In the genomic region with DNA sequence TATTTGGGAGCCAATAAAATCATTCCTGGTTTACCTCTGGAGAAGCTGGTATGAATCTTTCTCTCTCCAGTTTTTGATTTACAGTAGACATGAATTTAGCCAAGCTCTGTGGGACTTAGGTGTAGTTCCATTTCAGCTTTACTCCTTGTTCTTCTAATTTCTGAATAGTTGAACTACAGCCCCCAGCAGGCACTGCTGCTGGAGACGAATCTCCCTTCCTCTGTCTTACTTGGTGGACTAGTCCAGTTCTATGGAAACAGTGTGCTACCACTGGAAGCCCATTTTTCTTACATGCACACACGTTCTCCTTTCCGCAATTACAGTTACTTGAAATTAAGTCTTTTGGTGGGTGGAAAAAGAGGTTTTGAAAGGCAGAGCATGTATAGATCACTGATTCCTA, we compare ENCODE assay signal across 24 cellular contexts. TPM values are rescaled to one million over a fixed set of nuclear protein-coding genes. Genes with fewer than 3 reads are reported as not detected.
DNase-seq lines count a peak whose midpoint lies in the region; ATAC-seq and TF ChIP-seq lines count a peak whose summit lies in the region.
"Had no signal": no experiment of that assay in that cellular context is flagged by ENCODE, and none has a peak within 500 bp of the region (broad histone marks: within the 10 kb centered on the region; RNA-seq: fewer than 3 reads in every experiment).

No MANE protein-coding gene starts in this region.

- ATAC-seq in WTC11 (no peak), memory B cell (ENCODE audit: low read depth) (no peak), HG03565 (IDR thresholded peaks at IDR 0.05; ENCODE audit: unreplicated experiment) (no peak)
- ATAC-seq: CD8-positive, alpha-beta T cell; Right ventricle myocardium inferior had no signal

- H3K27ac ChIP-seq in HEK293 (ENCODE audit: extremely low read depth, low read depth, low read length) = no peak overlapping the region
- no peak overlapping the region for H3K27ac ChIP-seq in uterus
- H3K27ac ChIP-seq: BLaER1 treated with 17β-estradiol and CSF1 and Interleukin-3, amounts not matched to agents 10 nM and 100 nM; PC-9; SJCRH30 had no signal

- intact Hi-C loops in activated CD4-positive, alpha-beta T cell treated with anti-CD3 and anti-CD28 coated beads, Interleukin-2, amount 10 ng/mL, durations not matched to agents 24 days and 14 days (cut with micrococcal nuclease) = no loop called here
- intact Hi-C loops in uterus (cut with DNase I; ENCODE audit: low total_unique reads) = no loop called here

- H3K27ac Mint-ChIP-seq in activated CD4-positive, alpha-beta T cell treated with anti-CD3 and anti-CD28 coated beads, Interleukin-2, amount 10 ng/mL, durations not matched to agents 24 days and 14 days = no peak overlapping the region
- H3K27ac Mint-ChIP-seq in WTC11 (peak overlapping the region; percentile 23; the same call in 1 of the 2 replicates), memory B cell (peak overlapping the region; percentile 35)
- H3K27ac Mint-ChIP-seq: CD8-positive, alpha-beta T cell had no signal

- TF ChIP-seq CTCF in HEK293 (tag by site-specific recombination; IDR thresholded peaks at IDR 0.05) (no peak), WTC11 (IDR thresholded peaks at IDR 0.05) (no peak), uterus (IDR thresholded peaks at IDR 0.05) (no peak)

- H3K4me1 ChIP-seq in HEK293 (ENCODE audit: control insufficient read depth, insufficient read depth, low read length) (0 out of 2 replicates have a peak, but pooled peaks cover 4% of the 10 kb centered on the region), uterus (peaks cover 0 to 5% of the 10 kb centered on the region in 2 donors)
- H3K4me1 ChIP-seq: BLaER1 treated with 17β-estradiol and CSF1 and Interleukin-3, amounts not matched to agents 10 nM and 100 nM; SJCRH30 had no signal

- peaks cover 0 to 69% of the 10 kb centered on the region in 2 experiments; a peak in 2 of 3 replicates for H3K36me3 ChIP-seq in HEK293 (ENCODE audit: control insufficient read depth in 2 of 2, insufficient read depth in 1 of 2, low read length in 2 of 2)
- no peaks in the 10 kb centered on the region for H3K36me3 ChIP-seq in uterus

- H3K27me3 ChIP-seq in uterus = no peaks in the 10 kb centered on the region
- H3K27me3 ChIP-seq: BLaER1 treated with 17β-estradiol and CSF1 and Interleukin-3, amounts not matched to agents 10 nM and 100 nM; MG63; SJCRH30 had no signal

- peaks cover 29% of the 10 kb centered on the region for H3K36me3 Mint-ChIP-seq in activated CD4-positive, alpha-beta T cell treated with anti-CD3 and anti-CD28 coated beads, Interleukin-2, amount 10 ng/mL, durations not matched to agents 24 days and 14 days (ENCODE audit: low read depth)
- H3K36me3 Mint-ChIP-seq in WTC11 (peaks cover 33% of the 10 kb centered on the region), memory B cell (peaks cover 35% of the 10 kb centered on the region)

- no peaks in the 10 kb centered on the region for H3K27me3 Mint-ChIP-seq in activated CD4-positive, alpha-beta T cell treated with anti-CD3 and anti-CD28 coated beads, Interleukin-2, amount 10 ng/mL, durations not matched to agents 24 days and 14 days
- H3K27me3 Mint-ChIP-seq in WTC11 (ENCODE audit: low read depth) (no peaks in the 10 kb centered on the region), memory B cell (no peaks in the 10 kb centered on the region)

- no peaks in the 10 kb centered on the region for H3K9me3 ChIP-seq in HEK293 (ENCODE audit: control insufficient read depth, insufficient read depth, low read depth, low read length)
- no peaks in the 10 kb centered on the region for H3K9me3 ChIP-seq in uterus
- H3K9me3 ChIP-seq: MG63, SJCRH30 had no signal

- H3K4me3 ChIP-seq in HEK293 (ENCODE audit: low read depth, low read length) = no peak overlapping the region
- H3K4me3 ChIP-seq in uterus = no peak overlapping the region
- H3K4me3 ChIP-seq: BLaER1 treated with 17β-estradiol and CSF1 and Interleukin-3, amounts not matched to agents 10 nM and 100 nM; MG63; PC-9; SJCRH30 had no signal

- CTCF ChIA-PET in HEK293 (lab: Yijun Ruan, JAX) = interaction anchor here (1.0 kb wide), 1 partner anchor 10 kb away, joined by 3 read pairs; no protein-coding TSS in a partner anchor
- CTCF ChIA-PET in WTC11 (lab: Charles Lee) = interaction anchor here (0.8 to 1.2 kb wide), 2 partner anchors 127 to 210 kb away, joined by 3 read pairs; no protein-coding TSS in a partner anchor

- H3K4me1 Mint-ChIP-seq in activated CD4-positive, alpha-beta T cell treated with anti-CD3 and anti-CD28 coated beads, Interleukin-2, amount 10 ng/mL, durations not matched to agents 24 days and 14 days = no peaks in the 10 kb centered on the region
- H3K4me1 Mint-ChIP-seq in WTC11 (peaks cover 5% of the 10 kb centered on the region; the same call in 1 of the 2 replicates), memory B cell (peaks cover 2% of the 10 kb centered on the region)

- DNase-seq in activated CD4-positive, alpha-beta T cell treated with anti-CD3 and anti-CD28 coated beads, Interleukin-2, amount 10 ng/mL, durations not matched to agents 24 days and 14 days = peak; percentile 43
- no peak for DNase-seq in activated CD4-positive, alpha-beta T cell treated with anti-CD3 and anti-CD28 coated beads, Interleukin-2, amount 50 U/mL, for 4 hours
- no peak for DNase-seq in WTC11 (ENCODE audit: low spot score)
- DNase-seq in memory B cell (ENCODE audit: low spot score in 2 of 2) = no peak
- DNase-seq in uterus = no peak
- DNase-seq: CD8-positive, alpha-beta T cell; DMS 273 treated with DMSO at 0.1 percent for 48 hours; DMS79; EL; GF-D8; KBM-7; MG63; NCI-H1105 treated with DMSO at 0.1 percent for 48 hours; NCI-H146; NCI-H2107; NCI-H446; NCI-H524 treated with DMSO at 0.1 percent for 48 hours; NCI-H774; SJCRH30 had no signal

- no peaks in the 10 kb centered on the region for H3K9me3 Mint-ChIP-seq in activated CD4-positive, alpha-beta T cell treated with anti-CD3 and anti-CD28 coated beads, Interleukin-2, amount 10 ng/mL, durations not matched to agents 24 days and 14 days
- H3K9me3 Mint-ChIP-seq in WTC11 (no peaks in the 10 kb centered on the region), memory B cell (no peaks in the 10 kb centered on the region)
- H3K9me3 Mint-ChIP-seq: CD8-positive, alpha-beta T cell had no signal

- no peak for TF ChIP-seq POLR2A in uterus (IDR thresholded peaks at IDR 0.05)

- POLR2A ChIA-PET in HEK293 (lab: Yijun Ruan, JAX) (no interaction called here), WTC11 (lab: Charles Lee) (no interaction called here)

- H3K4me3 Mint-ChIP-seq in activated CD4-positive, alpha-beta T cell treated with anti-CD3 and anti-CD28 coated beads, Interleukin-2, amount 10 ng/mL, durations not matched to agents 24 days and 14 days = no peak overlapping the region
- H3K4me3 Mint-ChIP-seq in WTC11 (no peak overlapping the region), memory B cell (no peak overlapping the region)
- H3K4me3 Mint-ChIP-seq: CD8-positive, alpha-beta T cell had no signal

TF ChIP-seq in HEK293, 187 proteins besides CTCF, POLR2A, EP300 and RAD21 (continues in another document):
- no peak for TF ChIP-seq SCRT1 (tag by site-specific recombination; IDR thresholded peaks at IDR 0.05; ENCODE audit: borderline replicate concordance)

TF ChIP-seq in WTC11, 78 proteins besides CTCF, POLR2A, EP300 and RAD21 (continues in another document):
- TF ChIP-seq FOXK1 (CRISPR knock-in tag; IDR thresholded peaks at IDR 0.05) = no peak
- no peak for TF ChIP-seq GRHL2 (CRISPR knock-in tag; IDR thresholded peaks at IDR 0.05; ENCODE audit: insufficient replicate concordance, severe bottlenecking)
- TF ChIP-seq ZNF423 (CRISPR knock-in tag; IDR thresholded peaks at IDR 0.05) = no peak
- no peak for TF ChIP-seq GABPB1 (CRISPR knock-in tag; IDR thresholded peaks at IDR 0.05)
- no peak for TF ChIP-seq ZBTB21 (CRISPR knock-in tag; IDR thresholded peaks at IDR 0.05; ENCODE audit: borderline replicate concordance)
- no peak for TF ChIP-seq NR3C1 (CRISPR knock-in tag; conservative IDR thresholded peaks at IDR 0.05; ENCODE audit: low read depth)
- no peak for TF ChIP-seq ATF1 (CRISPR knock-in tag; IDR thresholded peaks at IDR 0.05)
- TF ChIP-seq ZNF263 (CRISPR knock-in tag; IDR thresholded peaks at IDR 0.05; ENCODE audit: low read depth) = no peak
- TF ChIP-seq, protein P1, sequence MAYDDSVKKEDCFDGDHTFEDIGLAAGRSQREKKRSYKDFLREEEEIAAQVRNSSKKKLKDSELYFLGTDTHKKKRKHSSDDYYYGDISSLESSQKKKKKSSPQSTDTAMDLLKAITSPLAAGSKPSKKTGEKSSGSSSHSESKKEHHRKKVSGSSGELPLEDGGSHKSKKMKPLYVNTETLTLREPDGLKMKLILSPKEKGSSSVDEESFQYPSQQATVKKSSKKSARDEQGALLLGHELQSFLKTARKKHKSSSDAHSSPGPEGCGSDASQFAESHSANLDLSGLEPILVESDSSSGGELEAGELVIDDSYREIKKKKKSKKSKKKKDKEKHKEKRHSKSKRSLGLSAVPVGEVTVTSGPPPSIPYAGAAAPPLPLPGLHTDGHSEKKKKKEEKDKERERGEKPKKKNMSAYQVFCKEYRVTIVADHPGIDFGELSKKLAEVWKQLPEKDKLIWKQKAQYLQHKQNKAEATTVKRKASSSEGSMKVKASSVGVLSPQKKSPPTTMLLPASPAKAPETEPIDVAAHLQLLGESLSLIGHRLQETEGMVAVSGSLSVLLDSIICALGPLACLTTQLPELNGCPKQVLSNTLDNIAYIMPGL (CRISPR knock-in tag; IDR thresholded peaks at IDR 0.05) = no peak
- no peak for TF ChIP-seq ZNF396 (CRISPR knock-in tag; IDR thresholded peaks at IDR 0.05; ENCODE audit: borderline replicate concordance)
- no peak for TF ChIP-seq TEAD1 (CRISPR knock-in tag; IDR thresholded peaks at IDR 0.05)
- TF ChIP-seq, protein P2, sequence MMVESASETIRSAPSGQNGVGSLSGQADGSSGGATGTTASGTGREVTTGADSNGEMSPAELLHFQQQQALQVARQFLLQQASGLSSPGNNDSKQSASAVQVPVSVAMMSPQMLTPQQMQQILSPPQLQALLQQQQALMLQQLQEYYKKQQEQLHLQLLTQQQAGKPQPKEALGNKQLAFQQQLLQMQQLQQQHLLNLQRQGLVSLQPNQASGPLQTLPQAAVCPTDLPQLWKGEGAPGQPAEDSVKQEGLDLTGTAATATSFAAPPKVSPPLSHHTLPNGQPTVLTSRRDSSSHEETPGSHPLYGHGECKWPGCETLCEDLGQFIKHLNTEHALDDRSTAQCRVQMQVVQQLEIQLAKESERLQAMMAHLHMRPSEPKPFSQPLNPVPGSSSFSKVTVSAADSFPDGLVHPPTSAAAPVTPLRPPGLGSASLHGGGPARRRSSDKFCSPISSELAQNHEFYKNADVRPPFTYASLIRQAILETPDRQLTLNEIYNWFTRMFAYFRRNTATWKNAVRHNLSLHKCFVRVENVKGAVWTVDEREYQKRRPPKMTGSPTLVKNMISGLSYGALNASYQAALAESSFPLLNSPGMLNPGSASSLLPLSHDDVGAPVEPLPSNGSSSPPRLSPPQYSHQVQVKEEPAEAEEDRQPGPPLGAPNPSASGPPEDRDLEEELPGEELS (CRISPR knock-in tag; IDR thresholded peaks at IDR 0.05) = no peak
- TF ChIP-seq SMAD3 (CRISPR knock-in tag; IDR thresholded peaks at IDR 0.05; ENCODE audit: borderline replicate concordance) = no peak

RNA-seq across cellular contexts. Expression of a gene that starts 42.3 kb away (rescaled TPM):
- total RNA-seq in activated CD4-positive, alpha-beta T cell treated with anti-CD3 and anti-CD28 coated beads, Interleukin-2, amount 10 ng/mL, durations not matched to agents 24 days and 14 days = 28.3 and 29.8 TPM in 2 replicates
- total RNA-seq in WTC11 (2021) (29.4 to 36.7 TPM (median 31.4 TPM) in 3 replicates), uterus (10 to 100 TPM; 27.4 to 57.0 (median 39.9) TPM)
